In the genomic region with DNA sequence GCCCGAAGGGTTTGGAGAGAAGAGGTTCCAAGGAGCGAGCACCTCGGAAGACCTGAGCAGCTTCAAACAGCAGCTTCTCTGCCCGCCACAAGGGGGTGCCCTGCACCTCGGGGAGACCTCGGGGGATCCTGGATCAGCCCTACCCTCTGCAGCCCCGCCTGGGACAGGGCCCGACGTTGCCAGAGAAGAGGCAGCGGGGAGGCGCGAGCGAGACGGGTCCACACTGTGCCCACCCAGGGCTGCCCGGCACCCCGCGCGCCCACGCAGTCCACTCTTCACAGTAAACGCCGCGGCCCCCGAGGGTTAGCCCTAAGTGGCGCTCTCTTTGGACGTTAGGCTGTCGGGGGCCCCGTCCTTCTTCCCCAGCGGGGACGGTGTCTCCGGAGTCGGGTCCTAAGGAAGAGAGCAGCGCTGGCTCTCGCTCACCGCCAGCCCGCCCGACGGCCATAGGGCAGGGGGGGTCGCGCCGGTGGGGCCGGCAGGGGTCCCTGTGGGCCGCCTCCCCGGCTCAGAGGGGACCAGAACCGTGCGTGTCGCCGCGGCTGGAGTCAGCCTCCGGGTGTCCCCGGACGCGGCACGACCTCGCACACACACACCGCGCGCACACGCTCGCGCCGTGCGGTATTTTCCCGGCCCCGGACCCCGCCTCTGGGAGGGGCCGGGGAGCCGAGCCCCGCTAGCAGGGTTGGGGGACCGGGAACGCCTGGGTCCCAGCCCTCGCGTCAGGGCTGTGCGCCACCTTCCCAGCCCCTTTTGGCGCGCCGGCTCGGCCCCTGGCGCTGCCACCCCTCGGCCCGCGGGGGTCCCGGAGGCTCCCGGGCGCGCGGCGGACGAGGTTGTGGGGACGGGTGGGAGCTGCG, we compare ENCODE assay signal across 7 cellular contexts. TPM values are rescaled to one million over a fixed set of nuclear protein-coding genes. Genes with fewer than 3 reads are reported as not detected.
A peak's percentile ranks its signal among the peaks of the same experiment; 100 is the strongest.
DNase-seq lines count a peak whose midpoint lies in the region; ATAC-seq, FAIRE-seq and TF ChIP-seq lines count a peak whose summit lies in the region.

No MANE protein-coding gene starts in this region.

- H2AK5ac ChIP-seq in IMR-90 (ENCODE audit: low read depth, low read length), result no peak overlapping the region

- POLR2A ChIA-PET in IMR-90 (lab: Charles Lee; ENCODE audit: unreplicated experiment), result no interaction called here

- dilution Hi-C loops in IMR-90 (cut with HindIII; ENCODE audit: low sequenced_read_pairs, unreplicated experiment), result no loop called here

- TF ChIP-seq CTCF in IMR-90 (conservative IDR thresholded peaks at IDR 0.05; ENCODE audit: low read depth, low read length) (peak; percentile 64), progenitor cell of endocrine pancreas (IDR thresholded peaks at IDR 0.05; ENCODE audit: unreplicated experiment) (peak; percentile 71)

- FAIRE-seq in GM12891 (lab: Jason Lieb, UNC) (peak; percentile 40), urothelium cell line (lab: Jason Lieb, UNC) (peak; percentile 42)

- H3K14ac ChIP-seq in IMR-90 (replicated peaks; ENCODE audit: low read depth, low read length), result no peak overlapping the region

- in situ Hi-C loops in IMR-90 (cut with MboI; ENCODE audit: low sequenced_read_pairs), result no loop called here
- in situ Hi-C loops in SK-MEL-5 (cut with HindIII; ENCODE audit: low pct_unique_long_range_greater_than_20kb, low sequenced_read_pairs), result no loop called here

- H2AK9ac ChIP-seq in IMR-90 (replicated peaks; ENCODE audit: low read depth, low read length, poor library complexity), result no peak overlapping the region

- CTCF ChIA-PET in IMR-90 (lab: Yijun Ruan, JAX), result interaction anchor here (0.5 to 1.2 kb wide), 5 partner anchors 9 to 297 kb away, joined by 3 to 4 read pairs (median 3); no protein-coding TSS in a partner anchor

- no peak overlapping the region for H3K27ac Mint-ChIP-seq in progenitor cell of endocrine pancreas

- DNase-seq in GM12891 (ENCODE audit: insufficient read length, low spot score) (peak; percentile 98), IMR-90 (peak; percentile 20), SK-MEL-5 (ENCODE audit: low read depth, low spot score) (peak; percentile 66), Right ventricle myocardium inferior (ENCODE audit: missing footprints) (peak; percentile 81), progenitor cell of endocrine pancreas (ENCODE audit: low spot score, unreplicated experiment) (peak; percentile 36), urothelium cell line (ENCODE audit: low spot score) (peak; percentile 95)
- DNase-seq in activated naive CD4-positive, alpha-beta T cell treated with Interleukin-2 at 50 U/mL for 16 hours, result peak; percentile 74

- no peak overlapping the region for H3K4me3 ChIP-seq in IMR-90 (ENCODE audit: insufficient read depth, low read depth, low read length)

- H3K27ac ChIP-seq in IMR-90 (ENCODE audit: insufficient read depth, low read length), result no peak overlapping the region

- no peak overlapping the region for H3K18ac ChIP-seq in IMR-90 (ENCODE audit: low read depth, low read length)

- H4K91ac ChIP-seq in IMR-90 (ENCODE audit: insufficient read depth, low read depth, low read length), result no peak overlapping the region

- H2BK5ac ChIP-seq in IMR-90 (ENCODE audit: low read depth, low read length, poor library complexity, severe bottlenecking), result no peak overlapping the region

- no peaks in the 10 kb centered on the region for H3K9me1 ChIP-seq in IMR-90 (ENCODE audit: insufficient read depth, low read length)

- H3K27me3 ChIP-seq in IMR-90 (ENCODE audit: control insufficient read depth, insufficient read depth, low read length), result peaks cover 82% of the 10 kb centered on the region

- 1% methylated on average over 43 of the region's 90 CpGs; no CpG with 5 or more reads in 1 of the 2 experiments for WGBS in IMR-90 (ENCODE audit: extremely low coverage in 2 of 2, insufficient read length in 1 of 2), 2 experiments

- no peak overlapping the region for H2BK120ac ChIP-seq in IMR-90 (ENCODE audit: low read depth, low read length)

- no peak overlapping the region for H3K9ac ChIP-seq in IMR-90 (ENCODE audit: low read depth, low read length)

- H4K5ac ChIP-seq in IMR-90 (ENCODE audit: low read depth, low read length), result no peak overlapping the region

- no peaks in the 10 kb centered on the region for H3K9me3 Mint-ChIP-seq in progenitor cell of endocrine pancreas (ENCODE audit: low read depth)

- H2AFZ ChIP-seq in IMR-90 (replicated peaks; ENCODE audit: low read length, poor library complexity), result peak overlapping the region; percentile 28

- intact Hi-C loops in IMR-90 (cut with micrococcal nuclease) (no loop called here), Right ventricle myocardium inferior (cut with DNase I) (loop anchor here (5.0 kb wide), 1 partner anchor 100 kb away; no protein-coding TSS in a partner anchor)

- H4K8ac ChIP-seq in IMR-90 (ENCODE audit: low read depth in 2 of 2, low read length in 2 of 2), result no peak overlapping the region

- peaks cover 87% of the 10 kb centered on the region for H3K27me3 Mint-ChIP-seq in progenitor cell of endocrine pancreas

- no peak overlapping the region for H3K4me2 ChIP-seq in IMR-90 (ENCODE audit: low read depth, low read length)

- H2BK20ac ChIP-seq in IMR-90 (ENCODE audit: low read depth, low read length), result no peak overlapping the region

- H3K79me1 ChIP-seq in IMR-90 (ENCODE audit: low read depth in 1 of 2, low read length in 2 of 2), result no peaks in the 10 kb centered on the region

- H3K36me3 Mint-ChIP-seq in progenitor cell of endocrine pancreas (ENCODE audit: insufficient read depth), result no peaks in the 10 kb centered on the region

- TF ChIP-seq POLR2A in GM12891 (IDR thresholded peaks at IDR 0.05; ENCODE audit: low read depth, low read length) (no peak), IMR-90 (IDR thresholded peaks at IDR 0.05; ENCODE audit: low read depth, low read length) (no peak)

- H3K4me3 Mint-ChIP-seq in progenitor cell of endocrine pancreas (ENCODE audit: low read depth), result peak overlapping the region; percentile 29

- no peaks in the 10 kb centered on the region for H3K9me3 ChIP-seq in IMR-90 (ENCODE audit: control insufficient read depth, insufficient read depth, low read length)

- no TSS peak for BruUV-seq in IMR-90 (replicated peaks; lab: Mats Ljungman, UMichigan)

- no peak overlapping the region for H3K56ac ChIP-seq in IMR-90 (ENCODE audit: extremely low read depth, insufficient read depth, low read length)

- H2BK15ac ChIP-seq in IMR-90 (ENCODE audit: low read depth, low read length), result no peak overlapping the region

- ATAC-seq in IMR-90 (ENCODE audit: low read depth) (peak; percentile 65), Right ventricle myocardium inferior (peak; percentile 35)

- no peak overlapping the region for H3K4ac ChIP-seq in IMR-90 (ENCODE audit: low read depth, low read length)

- no peaks in the 10 kb centered on the region for H4K20me1 ChIP-seq in IMR-90 (ENCODE audit: insufficient read depth, low read length)

- peak; percentile 58 for TF ChIP-seq RAD21 in IMR-90 (IDR thresholded peaks at IDR 0.05; ENCODE audit: low read length)

- no peaks in the 10 kb centered on the region for H3K4me1 ChIP-seq in IMR-90 (ENCODE audit: control insufficient read depth, insufficient read depth, low read length)

- peaks cover 3% of the 10 kb centered on the region for H3K4me1 Mint-ChIP-seq in progenitor cell of endocrine pancreas (ENCODE audit: low read depth)

- H3K23ac ChIP-seq in IMR-90 (ENCODE audit: low read depth, low read length), result no peak overlapping the region

- H3K36me3 ChIP-seq in IMR-90 (ENCODE audit: control insufficient read depth, insufficient read depth, low read length), result no peaks in the 10 kb centered on the region

TF ChIP-seq in GM12891, 5 proteins besides CTCF, POLR2A, EP300 and RAD21:
- TF ChIP-seq PAX5 (IDR thresholded peaks at IDR 0.05; ENCODE audit: insufficient read depth, low read length, severe bottlenecking), result no peak
- no peak for TF ChIP-seq POU2F2 (IDR thresholded peaks at IDR 0.05; ENCODE audit: low read depth, low read length)
- no peak for TF ChIP-seq TAF1 (IDR thresholded peaks at IDR 0.05; ENCODE audit: low read depth, low read length)
- no peak for TF ChIP-seq POLR2AphosphoS5 (IDR thresholded peaks at IDR 0.05; ENCODE audit: low read depth, low read length)
- no peak for TF ChIP-seq SPI1 (IDR thresholded peaks at IDR 0.05; ENCODE audit: low read depth, low read length)

TF ChIP-seq in IMR-90, 13 proteins besides CTCF, POLR2A, EP300 and RAD21:
- TF ChIP-seq RFX5 (IDR thresholded peaks at IDR 0.05; ENCODE audit: low read depth, low read length) (no peak), SMC3 (IDR thresholded peaks at IDR 0.05; ENCODE audit: low read depth, low read length) (peak; percentile 51)

RNA-seq across cellular contexts. Expression of gene CDH22, which starts 0.9 kb away (rescaled TPM):
- polyA plus RNA-seq in GM12891 (2012; ENCODE audit: low read depth, missing spikeins), result 0.12 TPM
- total RNA-seq in IMR-90 (2012; rRNA removed), result not detected in 2 replicates
- not detected in 2 replicates for polyA plus RNA-seq in IMR-90 (2012; rRNA removed)
- polyA plus RNA-seq in IMR-90 (2012; cell fraction: cytosol; rRNA removed), result not detected in 2 replicates
- polyA plus RNA-seq in IMR-90 (2012; cell fraction: nucleus; rRNA removed; ENCODE audit: low replicate concordance), result not detected in 2 replicates
- not detected in 2 replicates for total RNA-seq in SK-MEL-5 (2014; rRNA removed; shearing (Covaris generic))
- 0.07 TPM in 1 of 2 replicates, not detected in the other for polyA plus RNA-seq in SK-MEL-5 (2015; cell fraction: cytosol; rRNA removed)
- not detected in 2 replicates for polyA plus RNA-seq in SK-MEL-5 (2015; cell fraction: nucleus; rRNA removed)
- 5.2 TPM for total RNA-seq in Right ventricle myocardium inferior
- 0.14 and 0.20 TPM in 2 replicates for total RNA-seq in progenitor cell of endocrine pancreas

Comparison
In these comparisons a context has a peak if more than half of its experiments do, and no peak if none do; other contexts are left out.
1. DNase-seq: peak in every context shown above with its lines; median percentile 98 in GM12891; 95 in urothelium cell line; 81 in Right ventricle myocardium inferior; 74 in activated naive CD4-positive, alpha-beta T cell treated with Interleukin-2 at 50 U/mL for 16 hours; 66 in SK-MEL-5; 36 in progenitor cell of endocrine pancreas; 20 in IMR-90.